In the genomic region with DNA sequence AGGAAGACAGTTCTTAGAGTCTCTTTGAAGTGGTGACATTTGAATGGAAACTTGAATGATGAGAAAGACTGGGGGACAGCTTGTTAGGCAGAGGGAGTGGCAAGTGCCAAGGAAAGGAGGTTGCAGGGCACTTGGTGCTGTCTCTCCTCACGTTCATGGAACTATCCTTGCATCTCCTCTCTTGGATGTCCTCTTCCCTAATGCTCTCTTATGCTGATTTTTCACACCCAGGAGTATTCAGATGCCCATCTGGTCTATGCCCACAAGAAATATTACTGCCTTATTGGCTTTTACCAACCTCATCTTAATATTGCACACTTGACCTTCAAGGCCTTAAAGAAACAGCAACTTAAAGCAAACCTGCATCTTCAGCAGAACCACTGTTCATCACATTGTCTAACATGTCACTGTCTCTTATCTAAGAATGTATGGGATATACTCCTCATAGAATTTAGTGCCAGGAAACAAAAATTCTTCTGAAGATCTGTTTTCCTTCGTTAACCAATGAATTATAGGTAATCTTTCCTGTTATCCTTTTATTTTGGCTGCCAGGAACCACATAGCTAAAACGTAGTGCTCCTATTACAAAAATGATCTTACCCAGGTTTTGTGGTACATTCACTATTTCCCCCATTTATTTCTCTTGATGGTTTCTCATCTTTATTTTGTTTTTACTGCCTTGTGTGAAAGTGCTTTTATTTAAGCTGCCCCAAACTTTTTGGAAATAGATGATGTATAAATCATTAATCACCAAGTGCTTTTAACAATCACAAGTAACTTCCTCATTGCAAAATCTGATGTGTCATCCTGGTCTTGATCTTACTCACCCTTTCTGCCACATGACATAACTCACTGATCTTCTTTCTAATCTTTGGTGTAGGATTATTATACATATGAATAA, we compare ENCODE assay signal across 8 cellular contexts. TPM values are rescaled to one million over a fixed set of nuclear protein-coding genes. Genes with fewer than 3 reads are reported as not detected.
DNase-seq lines count a peak whose midpoint lies in the region; ATAC-seq, FAIRE-seq and TF ChIP-seq lines count a peak whose summit lies in the region.

No MANE protein-coding gene starts in this region.

- no peak for TF ChIP-seq CTCF in A673 (conservative IDR thresholded peaks at IDR 0.05; ENCODE audit: low read depth, low read length)

- DNase-seq in H54 (ENCODE audit: insufficient read length, low spot score) (peak; percentile 14), LoVo (ENCODE audit: low spot score) (peak; percentile 23), foreskin melanocyte (peak; percentile 50), NCI-H526 (lab: John Stamatoyannopoulos, UW) (no peak), NCI-H146 (lab: John Stamatoyannopoulos, UW) (no peak), A673 (ENCODE audit: low spot score) (no peak)
- DNase-seq in activated CD4-positive, alpha-beta T cell treated with anti-CD3 and anti-CD28 coated beads for 1 hour: no peak

- no peaks in the 10 kb centered on the region for H3K9me3 ChIP-seq in A673 (ENCODE audit: low read depth, low read length, poor library complexity, severe bottlenecking)

- FAIRE-seq in H54 (lab: Jason Lieb, UNC): no peak

- H3K4me3 ChIP-seq in A673 (ENCODE audit: low read depth, low read length, poor library complexity, severe bottlenecking): no peak overlapping the region

- ATAC-seq in GM18499 (IDR thresholded peaks at IDR 0.05; ENCODE audit: insufficient read depth, unreplicated experiment): peak; percentile 98

- H3K27ac ChIP-seq in A673 (ENCODE audit: low read depth, low read length, poor library complexity, severe bottlenecking): no peak overlapping the region

- no peaks in the 10 kb centered on the region for H3K4me1 ChIP-seq in A673 (ENCODE audit: insufficient read depth, low read length, poor library complexity, severe bottlenecking)

- CTCF ChIA-PET in A673 (lab: Charles Lee): no interaction called here

- no peak for TF ChIP-seq POLR2A in H54 (IDR thresholded peaks at IDR 0.05; ENCODE audit: low read depth, low read length)

- no TSS peak for BruUV-seq in A673 (replicated peaks; lab: Mats Ljungman, UMichigan)

- POLR2A ChIA-PET in A673 (lab: Charles Lee; ENCODE audit: low non-redundant PET): no interaction called here

- H3K36me3 ChIP-seq in A673 (ENCODE audit: insufficient read depth, low read length, poor library complexity, severe bottlenecking): no peaks in the 10 kb centered on the region

- intact Hi-C loops in A673 (cut with micrococcal nuclease; ENCODE audit: unreplicated experiment): no loop called here

- no peaks in the 10 kb centered on the region for H3K27me3 ChIP-seq in A673 (replicated peaks; ENCODE audit: insufficient read depth, low read depth, low read length, poor library complexity)

RNA-seq across cellular contexts. Expression of a gene that starts 12.8 kb away (rescaled TPM):
- 2.4 and 3.5 TPM in 2 replicates for total RNA-seq in A673 (2021)

Comparison
In these comparisons a context has a peak if more than half of its experiments do, and no peak if none do; other contexts are left out.
1. DNase-seq: peak in H54 (single experiment), LoVo (single experiment) and foreskin melanocyte (single experiment); none in NCI-H526 (0 of 2), NCI-H146 (single experiment), activated CD4-positive, alpha-beta T cell treated with anti-CD3 and anti-CD28 coated beads for 1 hour (single experiment) and A673 (single experiment).